ENCODE assay signal across 9 cellular contexts in the genomic region with DNA sequence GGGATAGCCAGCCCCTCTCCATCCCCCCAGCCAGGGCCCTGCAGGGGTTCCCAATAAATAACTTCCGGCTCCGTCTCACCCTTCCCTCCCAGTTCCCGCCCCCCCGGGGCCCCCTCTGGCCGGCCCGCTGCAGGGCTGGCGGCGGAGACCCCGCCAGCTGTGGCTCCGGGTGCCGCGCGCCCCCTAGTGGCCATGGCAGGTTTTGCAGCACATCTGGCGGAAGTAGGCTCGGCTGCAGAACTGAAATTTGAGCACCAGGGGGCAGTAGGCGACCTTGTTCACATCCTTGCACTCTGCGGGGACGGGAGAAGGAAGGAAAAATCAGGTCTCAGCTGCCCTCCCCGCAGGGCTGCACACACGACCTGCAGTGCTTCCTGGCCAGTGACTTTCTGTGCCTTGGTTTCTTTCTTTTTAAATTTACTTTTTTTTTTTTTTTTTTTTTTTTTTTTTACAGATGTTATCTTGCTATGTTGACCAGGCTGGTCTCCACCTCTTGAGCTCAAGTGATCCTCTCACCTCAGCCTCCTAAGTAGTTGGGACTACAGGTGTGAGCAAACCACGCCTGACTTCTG. TPM values are rescaled to one million over a fixed set of nuclear protein-coding genes. Genes with fewer than 3 reads are reported as not detected.
A peak's percentile ranks its signal among the peaks of the same experiment; 100 is the strongest.
DNase-seq lines count a peak whose midpoint lies in the region; ATAC-seq and TF ChIP-seq lines count a peak whose summit lies in the region.
"Had no signal": no experiment of that assay in that cellular context is flagged by ENCODE, and none has a peak within 500 bp of the region (broad histone marks: within the 10 kb centered on the region; RNA-seq: fewer than 3 reads in every experiment).

No MANE protein-coding gene starts in this region.

- H3K27ac ChIP-seq in CD4-positive, alpha-beta T cell (ENCODE audit: low read depth, low read length), result no peak overlapping the region
- H3K27ac ChIP-seq in H9 (ENCODE audit: insufficient read length, low read depth, low read length), result no peak overlapping the region

- H3K27me3 ChIP-seq in CD4-positive, alpha-beta T cell (ENCODE audit: control insufficient read depth, insufficient read depth, low read length), result no peaks in the 10 kb centered on the region
- no peaks in the 10 kb centered on the region for H3K27me3 ChIP-seq in H9 (ENCODE audit: insufficient read depth, low read length)

- no peak overlapping the region for H3K56ac ChIP-seq in H9 (ENCODE audit: insufficient read length, low read depth, low read length)

- H2BK12ac ChIP-seq in H9 (ENCODE audit: insufficient read length, low read depth, low read length), result no peak overlapping the region

- H3K4me1 Mint-ChIP-seq in CD4-positive, alpha-beta T cell (ENCODE audit: low read depth), result peaks cover 30% of the 10 kb centered on the region
- H3K4me1 Mint-ChIP-seq in H9, result peaks cover 15 to 28% of the 10 kb centered on the region in 2 experiments

- H3K27ac Mint-ChIP-seq in CD4-positive, alpha-beta T cell, result no peak overlapping the region
- H3K27ac Mint-ChIP-seq in H9, result no peak overlapping the region
- H3K27ac Mint-ChIP-seq: T-helper 1 cell treated with Interleukin-12 subunit alpha and Interleukin-12 subunit beta and Interleukin-4 antibody, amounts not matched to agents 30 μg/mL and 1 μg/mL, for 36 hours had no signal

- no peaks in the 10 kb centered on the region for H4K20me1 ChIP-seq in H9 (ENCODE audit: control insufficient read depth, insufficient read depth, insufficient read length)

- no peak overlapping the region for H2AK5ac ChIP-seq in H9 (ENCODE audit: insufficient read length, low read length)

- no peak overlapping the region for H3K23ac ChIP-seq in H9 (ENCODE audit: insufficient read length, low read depth, low read length)

- no peaks in the 10 kb centered on the region for H3K36me3 Mint-ChIP-seq in CD4-positive, alpha-beta T cell (ENCODE audit: low read depth)
- no peaks in the 10 kb centered on the region for H3K36me3 Mint-ChIP-seq in H9 (ENCODE audit: insufficient read depth in 1 of 3, low read depth in 3 of 3)

- H4K5ac ChIP-seq in H9 (ENCODE audit: insufficient read length, low read depth, low read length), result no peak overlapping the region

- H4K91ac ChIP-seq in H9 (ENCODE audit: insufficient read length, low read depth, low read length), result no peak overlapping the region

- H3K4me3 Mint-ChIP-seq in CD4-positive, alpha-beta T cell, result no peak overlapping the region
- no peak overlapping the region for H3K4me3 Mint-ChIP-seq in H9
- H3K4me3 Mint-ChIP-seq: T-helper 1 cell treated with Interleukin-12 subunit alpha and Interleukin-12 subunit beta and Interleukin-4 antibody, amounts not matched to agents 30 μg/mL and 1 μg/mL, for 36 hours had no signal

- DNase-seq in CD4-positive, alpha-beta T cell, result peak; percentile 78 to 91 (median 82)
- DNase-seq in H9 (peak; percentile 89), NCI-H748 treated with DMSO at 0.1 percent for 48 hours (lab: John Stamatoyannopoulos, UW) (peak; percentile 8), ecto neural progenitor cell (ENCODE audit: low spot score) (peak; percentile 93), lung microvascular endothelial cell (ENCODE audit: low read depth in 2 of 2) (peak; percentile 72 to 79)
- DNase-seq in activated CD4-positive, alpha-beta T cell treated with anti-CD3 and anti-CD28 coated beads, Interleukin-2, amount 50 U/mL, for 48 hours, result peak; percentile 85 to 89
- DNase-seq in stimulated activated CD8-positive, alpha-beta memory T cell treated with anti-CD3 and anti-CD28 coated beads, Interleukin-15, amount 100 ng/mL, for 48 hours (ENCODE audit: low read depth in 2 of 2), result peak; percentile 64 to 65

- no peak overlapping the region for H2BK20ac ChIP-seq in H9 (ENCODE audit: low read depth, low read length, poor library complexity, severe bottlenecking)

- TF ChIP-seq CTCF in CD4-positive, alpha-beta T cell (IDR thresholded peaks at IDR 0.05), result peak; percentile 100
- TF ChIP-seq CTCF in H9 (conservative IDR thresholded peaks at IDR 0.05), result peak; percentile 100

- no peaks in the 10 kb centered on the region for H3K79me2 ChIP-seq in H9 (ENCODE audit: insufficient read depth, low read length)

- H3K9ac ChIP-seq in H9 (ENCODE audit: extremely low read depth, insufficient read length, low read length), result no peak overlapping the region

- H3K9me3 ChIP-seq in CD4-positive, alpha-beta T cell (ENCODE audit: control insufficient read depth, low read length), result no peaks in the 10 kb centered on the region
- no peaks in the 10 kb centered on the region for H3K9me3 ChIP-seq in H9 (ENCODE audit: control insufficient read depth, low read depth, low read length)

- intact Hi-C loops in CD4-positive, alpha-beta T cell (cut with DNase I, micrococcal nuclease), result loop anchor here (1.0 to 10.0 kb wide), 8 partner anchors 37 to 226 kb away; a partner anchor contains a TSS

- H3K4ac ChIP-seq in H9 (ENCODE audit: low read depth, low read length), result no peak overlapping the region

- H3K9me3 Mint-ChIP-seq in CD4-positive, alpha-beta T cell, result no peaks in the 10 kb centered on the region
- H3K9me3 Mint-ChIP-seq in H9, result no peaks in the 10 kb centered on the region
- H3K9me3 Mint-ChIP-seq: T-helper 1 cell treated with Interleukin-12 subunit alpha and Interleukin-12 subunit beta and Interleukin-4 antibody, amounts not matched to agents 30 μg/mL and 1 μg/mL, for 36 hours had no signal

- POLR2A ChIA-PET in CD4-positive, alpha-beta T cell (lab: Charles Lee), result interaction anchor here (0.5 to 7.0 kb wide), 8 partner anchors 10 to 94 kb away, joined by 3 to 185 read pairs (median 7); a partner anchor contains a TSS

- no peak overlapping the region for H3T11ph ChIP-seq in H9 (ENCODE audit: low read length)

- no peaks in the 10 kb centered on the region for H3K79me1 ChIP-seq in H9 (ENCODE audit: insufficient read depth, low read depth, low read length, poor library complexity, severe bottlenecking)

- H3K14ac ChIP-seq in H9 (ENCODE audit: insufficient read depth, low read length), result no peak overlapping the region

- no peaks in the 10 kb centered on the region for H3K23me2 ChIP-seq in H9 (ENCODE audit: insufficient read length, low read depth, low read length, poor library complexity, severe bottlenecking)

- CTCF ChIA-PET in CD4-positive, alpha-beta T cell (lab: Charles Lee), result interaction anchor here (0.5 to 5.0 kb wide), 38 partner anchors 10 to 668 kb away, joined by 3 to 46 read pairs (median 5); a partner anchor contains a TSS

- no peak overlapping the region for H2BK15ac ChIP-seq in H9 (ENCODE audit: low read depth, low read length)

- H3K27me3 Mint-ChIP-seq in CD4-positive, alpha-beta T cell, result no peaks in the 10 kb centered on the region
- peaks cover 10% of the 10 kb centered on the region for H3K27me3 Mint-ChIP-seq in H9 (ENCODE audit: low read depth)

- peak; percentile 69 for ATAC-seq in CD4-positive, alpha-beta T cell (ENCODE audit: poor library complexity)
- ATAC-seq in HG02973 (IDR thresholded peaks at IDR 0.05; ENCODE audit: unreplicated experiment), result no peak

- WGBS in H9 (ENCODE audit: extremely low coverage, insufficient read length, low lambda C conversion rate), result no CpG with 5 or more reads among the region's 21 CpGs

- H2BK120ac ChIP-seq in H9 (ENCODE audit: low read depth, low read length, poor library complexity, severe bottlenecking), result no peak overlapping the region

- H2BK5ac ChIP-seq in H9 (ENCODE audit: insufficient read length, low read length), result no peak overlapping the region

- no peak overlapping the region for H3K18ac ChIP-seq in H9 (ENCODE audit: insufficient read length, low read depth, low read length)

- H2AFZ ChIP-seq in H9 (ENCODE audit: low read length), result no peak overlapping the region

- no peaks in the 10 kb centered on the region; the same call in 1 of the 2 replicates for H3K4me1 ChIP-seq in H9 (ENCODE audit: insufficient read depth, low read length)

- no peak overlapping the region for H3K4me2 ChIP-seq in H9 (ENCODE audit: insufficient read depth, insufficient read length, low read length)

- no peak overlapping the region for H4K8ac ChIP-seq in H9 (replicated peaks; ENCODE audit: insufficient read length, low read depth, low read length)

RNA-seq across cellular contexts. Expression of a gene that starts 3.6 kb away (rescaled TPM):
- 10 to 100 TPM; 66.7 to 67.4 TPM for total RNA-seq in CD4-positive, alpha-beta T cell
- total RNA-seq in H9 (2021), result 1.0 and 1.2 TPM in 2 replicates
- total RNA-seq in lung microvascular endothelial cell, result 0.22 and 0.40 TPM in 2 replicates

RNA-seq across cellular contexts. Expression of a gene that starts 29.7 kb away (rescaled TPM):
- 10 to 100 TPM; 67.5 to 72.9 TPM for total RNA-seq in CD4-positive, alpha-beta T cell
- 25.6 and 26.5 TPM in 2 replicates for total RNA-seq in H9 (2021)
- 4.1 and 17.1 TPM in 2 replicates for total RNA-seq in lung microvascular endothelial cell

RNA-seq across cellular contexts. Expression of a gene that starts 49.6 kb away (rescaled TPM):
- not detected for total RNA-seq in CD4-positive, alpha-beta T cell
- total RNA-seq in H9 (2021) (not detected in 2 replicates), lung microvascular endothelial cell (not detected in 2 replicates)

Comparison
In these comparisons a context has a peak if more than half of its experiments do, and no peak if none do; other contexts are left out.
1. DNase-seq: peak in every context shown above with its lines; median percentile 93 in ecto neural progenitor cell; 89 in H9; 87 in activated CD4-positive, alpha-beta T cell treated with anti-CD3 and anti-CD28 coated beads, Interleukin-2, amount 50 U/mL, for 48 hours; 82 in CD4-positive, alpha-beta T cell; 76 in lung microvascular endothelial cell; 64 in stimulated activated CD8-positive, alpha-beta memory T cell treated with anti-CD3 and anti-CD28 coated beads, Interleukin-15, amount 100 ng/mL, for 48 hours; 8 in NCI-H748 treated with DMSO at 0.1 percent for 48 hours.
2. RNA of a gene that starts 3.6 kb away (total RNA-seq): 66.7 to 67.4 TPM in CD4-positive, alpha-beta T cell; 1.0 to 1.2 TPM in H9 and 0.22 to 0.40 TPM in lung microvascular endothelial cell; every median in the first group is over 10 times any median in the second.